Comparison of ENCODE assay signal across 9 cellular contexts in the genomic region with DNA sequence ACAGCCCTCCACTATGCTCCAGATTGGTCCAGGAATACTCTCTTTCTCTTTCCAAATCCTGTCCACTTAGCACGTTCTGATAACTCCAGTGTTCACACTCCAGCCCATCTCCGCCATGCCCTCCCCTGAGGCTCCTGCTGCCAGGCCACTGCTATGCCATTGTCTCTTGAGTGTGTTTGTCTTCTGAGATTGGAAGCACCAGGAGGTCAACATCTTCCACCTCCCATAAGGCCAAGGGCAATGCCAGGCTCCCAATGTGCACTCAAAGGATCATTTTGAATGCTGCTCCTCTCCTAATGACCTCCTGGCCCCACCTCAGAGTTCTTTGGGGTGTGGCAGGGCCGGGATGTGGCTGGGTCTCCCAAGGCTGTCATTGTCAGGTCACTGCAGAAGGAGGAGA. TPM values are rescaled to one million over a fixed set of nuclear protein-coding genes. Genes with fewer than 3 reads are reported as not detected.
A peak's percentile ranks its signal among the peaks of the same experiment; 100 is the strongest.
DNase-seq lines count a peak whose midpoint lies in the region; ATAC-seq and TF ChIP-seq lines count a peak whose summit lies in the region.
"Had no signal": no experiment of that assay in that cellular context is flagged by ENCODE, and none has a peak within 500 bp of the region (broad histone marks: within the 10 kb centered on the region; RNA-seq: fewer than 3 reads in every experiment).

No MANE protein-coding gene starts in this region.

- DNase-seq in left ventricle myocardium inferior (no peak), left cardiac atrium (no peak), naive B cell (no peak), type B pancreatic cell (ENCODE audit: extremely low spot score, unreplicated experiment) (no peak), upper lobe of right lung (no peak), iPS-NIHi11 (ENCODE audit: low spot score) (no peak)
- DNase-seq: NCI-H1048 had no signal

- peaks cover 43% of the 10 kb centered on the region for H3K4me1 ChIP-seq in left ventricle myocardium inferior
- H3K4me1 ChIP-seq in upper lobe of right lung = peaks cover 31% of the 10 kb centered on the region

- no peaks in the 10 kb centered on the region for H3K27me3 ChIP-seq in left ventricle myocardium inferior (ENCODE audit: low read depth)
- no peaks in the 10 kb centered on the region for H3K27me3 ChIP-seq in upper lobe of right lung

- H3K27ac Mint-ChIP-seq in brain = no peak overlapping the region
- H3K27ac Mint-ChIP-seq in naive B cell = peak overlapping the region in 1 of 6 donors; percentile 63
- no peak overlapping the region for H3K27ac Mint-ChIP-seq in type B pancreatic cell

- intact Hi-C loops in left ventricle myocardium inferior (cut with micrococcal nuclease) = no loop called here
- intact Hi-C loops in left cardiac atrium (cut with DNase I) = loop anchor here (2.0 to 5.0 kb wide), 2 partner anchors 72 to 73 kb away; no protein-coding TSS in a partner anchor
- intact Hi-C loops in upper lobe of right lung (cut with DNase I) = no loop called here

- TF ChIP-seq CTCF in left ventricle myocardium inferior (IDR thresholded peaks at IDR 0.05; ENCODE audit: borderline replicate concordance) = no peak
- no peak for TF ChIP-seq CTCF in brain (conservative IDR thresholded peaks at IDR 0.05)
- TF ChIP-seq CTCF in type B pancreatic cell (conservative IDR thresholded peaks at IDR 0.05) = no peak
- no peak for TF ChIP-seq CTCF in upper lobe of right lung (IDR thresholded peaks at IDR 0.05)

- no peak for ATAC-seq in left cardiac atrium
- ATAC-seq in naive B cell (ENCODE audit: low read depth in 2 of 2) = no peak
- no peak for ATAC-seq in HG03520 (IDR thresholded peaks at IDR 0.05; ENCODE audit: unreplicated experiment)
- ATAC-seq in upper lobe of right lung = no peak

- H3K4me3 ChIP-seq in left ventricle myocardium inferior (peak overlapping the region; percentile 72), upper lobe of right lung (no peak overlapping the region)

- peak overlapping the region; percentile 64 for H3K27ac ChIP-seq in left ventricle myocardium inferior (replicated peaks)
- no peak overlapping the region for H3K27ac ChIP-seq in upper lobe of right lung

- H3K36me3 Mint-ChIP-seq in brain (no peaks in the 10 kb centered on the region), naive B cell (no peaks in the 10 kb centered on the region), type B pancreatic cell (no peaks in the 10 kb centered on the region)

- H3K9me3 ChIP-seq in left ventricle myocardium inferior (replicated peaks) (no peaks in the 10 kb centered on the region), upper lobe of right lung (no peaks in the 10 kb centered on the region)

- H3K4me1 Mint-ChIP-seq in brain (peaks cover 9% of the 10 kb centered on the region), naive B cell (peaks cover 24 to 43% (median 31%) of the 10 kb centered on the region in 3 donors), type B pancreatic cell (ENCODE audit: unreplicated experiment) (peaks cover 8% of the 10 kb centered on the region)

- H3K36me3 ChIP-seq in left ventricle myocardium inferior (no peaks in the 10 kb centered on the region), upper lobe of right lung (no peaks in the 10 kb centered on the region)

- H3K27me3 Mint-ChIP-seq in brain (peaks cover 62% of the 10 kb centered on the region), naive B cell (peaks cover 21 to 46% (median 27%) of the 10 kb centered on the region in 3 donors), type B pancreatic cell (peaks cover 57% of the 10 kb centered on the region)

- H3K4me3 Mint-ChIP-seq in brain = peak overlapping the region; percentile 40 to 73 (median 51)
- peak overlapping the region in 7 of 8 donors; percentile 60 to 80 (median 68) for H3K4me3 Mint-ChIP-seq in naive B cell
- H3K4me3 Mint-ChIP-seq in type B pancreatic cell = peak overlapping the region; percentile 81

- H3K9me3 Mint-ChIP-seq in brain = no peaks in the 10 kb centered on the region
- no peaks in the 10 kb centered on the region for H3K9me3 Mint-ChIP-seq in naive B cell
- H3K9me3 Mint-ChIP-seq in type B pancreatic cell = no peaks in the 10 kb centered on the region

RNA-seq across cellular contexts. Expression of a gene that starts 19.5 kb away (rescaled TPM):
- total RNA-seq in left ventricle myocardium inferior = 12.0 TPM
- 10 to 100 TPM; 12.3 to 14.4 TPM for total RNA-seq in left cardiac atrium
- 3.7 TPM for polyA plus RNA-seq in brain (ENCODE audit: insufficient read depth, low read depth, low replicate concordance)
- polyA plus RNA-seq in naive B cell (ENCODE audit: low read depth in 6 of 6) = under 1 TPM in 5 of 6 donors, not detected in 1; 0.09 to 0.46 (median 0.18) TPM
- total RNA-seq in type B pancreatic cell (ENCODE audit: low replicate concordance) = 2.6 and 2.9 TPM in 2 replicates
- total RNA-seq in upper lobe of right lung = 17.3 TPM

RNA-seq across cellular contexts. Expression of a gene that starts 29.8 kb away (rescaled TPM):
- total RNA-seq in left ventricle myocardium inferior (93.3 TPM), left cardiac atrium (10 to 100 TPM; 61.7 to 74.6 TPM), type B pancreatic cell (ENCODE audit: low replicate concordance) (49.9 and 73.5 TPM in 2 replicates), upper lobe of right lung (85.1 TPM)
- polyA plus RNA-seq in brain (ENCODE audit: insufficient read depth, low read depth, low replicate concordance) (119 TPM), naive B cell (ENCODE audit: low read depth in 6 of 6) (10 to 100 TPM in 5 of 6 donors, 1 to 10 TPM in 1; 5.4 to 20.6 (median 12.6) TPM)

RNA-seq across cellular contexts. Expression of a gene that starts 31.3 kb away (rescaled TPM):
- total RNA-seq in left ventricle myocardium inferior = 26.6 TPM
- 10 to 100 TPM; 27.3 to 27.4 TPM for total RNA-seq in left cardiac atrium
- 3.5 TPM for polyA plus RNA-seq in brain (ENCODE audit: insufficient read depth, low read depth, low replicate concordance)
- 1 to 10 TPM; 1.3 to 3.3 (median 2.5) TPM for polyA plus RNA-seq in naive B cell (ENCODE audit: low read depth in 6 of 6)
- 8.3 and 10.7 TPM in 2 replicates for total RNA-seq in type B pancreatic cell (ENCODE audit: low replicate concordance)
- 31.5 TPM for total RNA-seq in upper lobe of right lung

Comparison
In these comparisons a context has a peak if more than half of its experiments do, and no peak if none do; other contexts are left out.
1. intact Hi-C loops: an anchor here in left cardiac atrium (2.0 to 5.0 kb wide); none called in left ventricle myocardium inferior and upper lobe of right lung.